19 cellular contexts compared by ENCODE assay signal in the genomic region with DNA sequence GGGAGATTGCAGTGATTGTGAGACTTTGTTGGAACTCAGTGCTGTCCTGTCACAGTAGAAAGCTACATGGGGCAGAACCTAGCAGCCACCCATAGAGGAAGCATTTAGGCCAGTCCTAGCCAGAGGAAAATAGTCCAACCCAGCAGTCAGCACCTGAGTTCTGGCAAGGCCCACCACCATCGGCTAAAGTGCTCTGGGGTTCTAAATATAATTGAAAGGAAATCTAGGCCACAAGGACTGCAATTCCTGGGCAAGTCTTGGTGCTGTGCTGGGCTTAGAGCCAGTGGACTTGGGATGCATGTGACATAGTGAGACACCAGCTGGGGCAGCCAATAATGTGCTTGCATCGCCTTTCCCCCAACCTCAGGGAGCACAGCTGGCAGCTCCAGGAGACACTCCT. TPM values are rescaled to one million over a fixed set of nuclear protein-coding genes. Genes with fewer than 3 reads are reported as not detected.
A peak's percentile ranks its signal among the peaks of the same experiment; 100 is the strongest.
DNase-seq lines count a peak whose midpoint lies in the region; ATAC-seq, FAIRE-seq and TF ChIP-seq lines count a peak whose summit lies in the region.
"Had no signal": no experiment of that assay in that cellular context is flagged by ENCODE, and none has a peak within 500 bp of the region (broad histone marks: within the 10 kb centered on the region; RNA-seq: fewer than 3 reads in every experiment).

No MANE protein-coding gene starts in this region.

- TF ChIP-seq POLR2A in heart left ventricle (IDR thresholded peaks at IDR 0.05) (no peak), GM12891 (IDR thresholded peaks at IDR 0.05; ENCODE audit: low read depth, low read length) (no peak)

- WGBS in heart left ventricle, 4 donors, result 31 to 38% (median 33%) methylated on average over 2 of the region's 2 CpGs

- intact Hi-C loops in heart left ventricle (cut with DNase I) (no loop called here), sciatic nerve (cut with DNase I) (no loop called here)

- FAIRE-seq in GM12891 (lab: Jason Lieb, UNC), result no peak

- H3K4me3 ChIP-seq in heart left ventricle, result no peak overlapping the region
- no peak overlapping the region for H3K4me3 ChIP-seq in coronary artery
- H3K4me3 ChIP-seq: hepatocyte, sigmoid colon had no signal

- ATAC-seq in heart left ventricle (peak; percentile 45 to 77 (median 68)), sciatic nerve (no peak), HG03097 (IDR thresholded peaks at IDR 0.05; ENCODE audit: low FRiP score, unreplicated experiment) (no peak)
- ATAC-seq: T-cell had no signal

- TF ChIP-seq CTCF in heart left ventricle (IDR thresholded peaks at IDR 0.05) (no peak), coronary artery (IDR thresholded peaks at IDR 0.05) (no peak)

- peaks cover 0 to 7% (median 0%) of the 10 kb centered on the region in 12 donors for H3K4me1 ChIP-seq in heart left ventricle
- H3K4me1 ChIP-seq: sigmoid colon had no signal

- in situ Hi-C loops in G401 (cut with HindIII; ENCODE audit: low sequenced_read_pairs), result no loop called here

- H3K27ac ChIP-seq in angular gyrus (ENCODE audit: low read depth, low read length) (peak overlapping the region; percentile 8), heart left ventricle (peak overlapping the region in 1 of 12 donors; percentile 30), coronary artery (no peak overlapping the region)
- H3K27ac ChIP-seq: hepatocyte, sigmoid colon had no signal

- H3K36me3 ChIP-seq in heart left ventricle, result no peaks in the 10 kb centered on the region
- H3K36me3 ChIP-seq: sigmoid colon had no signal

- DNase-seq in G401 (ENCODE audit: low spot score), result peak; percentile 3
- peak in 2 of 5 donors; percentile 26 to 59 for DNase-seq in heart left ventricle
- DNase-seq in pons (ENCODE audit: low spot score), result peak; percentile 39
- no peak for DNase-seq in coronary artery (ENCODE audit: low spot score)
- DNase-seq in GM12891 (ENCODE audit: insufficient read length, low spot score), result no peak
- no peak for DNase-seq in sciatic nerve (ENCODE audit: low spot score)
- DNase-seq: activated CD4-positive, alpha-beta T cell treated with anti-CD3 and anti-CD28 coated beads, Interleukin-2, amount 50 U/mL, for 1 hour; activated naive CD4-positive, alpha-beta T cell treated with anti-CD3 and anti-CD28 coated beads, Interleukin-2, amount 10 ng/mL, durations not matched to agents 7 days and 5 days; COR-L47; Kasumi-1; NCI-H1105 treated with DMSO at 0.1 percent for 48 hours; NCI-H524; SHP77; sigmoid colon; stimulated activated CD4-positive, alpha-beta T cell treated with anti-CD3 and anti-CD28 coated beads, Interleukin-1b, Interleukin-23, amount 100 ng/mL, for 48 hours; T-cell had no signal

- peaks cover 0 to 2% (median 0%) of the 10 kb centered on the region in 12 donors for H3K9me3 ChIP-seq in heart left ventricle
- H3K9me3 ChIP-seq: sigmoid colon had no signal

- no peaks in the 10 kb centered on the region for H3K27me3 ChIP-seq in heart left ventricle
- H3K27me3 ChIP-seq: sigmoid colon had no signal

TF ChIP-seq in GM12891, 5 proteins besides CTCF, POLR2A, EP300 and RAD21:
- TF ChIP-seq POU2F2 (IDR thresholded peaks at IDR 0.05; ENCODE audit: low read depth, low read length) (no peak), PAX5 (IDR thresholded peaks at IDR 0.05; ENCODE audit: insufficient read depth, low read length, severe bottlenecking) (no peak), POLR2AphosphoS5 (IDR thresholded peaks at IDR 0.05; ENCODE audit: low read depth, low read length) (no peak), TAF1 (IDR thresholded peaks at IDR 0.05; ENCODE audit: low read depth, low read length) (no peak), SPI1 (IDR thresholded peaks at IDR 0.05; ENCODE audit: low read depth, low read length) (no peak)

RNA-seq across cellular contexts. Expression of gene ACTR2, which starts 28.9 kb away (rescaled TPM):
- total RNA-seq in G401 (2014; rRNA removed; shearing (Covaris generic)), result 31.9 and 47.2 TPM in 2 replicates
- total RNA-seq in heart left ventricle (100 to 1,000 TPM in 6 of 9 donors, 10 to 100 TPM in 3; 32.6 to 216 (median 117) TPM), sciatic nerve (187 TPM)
- polyA plus RNA-seq in heart left ventricle, result 10 to 100 TPM; 28.2 to 84.2 TPM
- polyA plus RNA-seq in GM12891 (2012; ENCODE audit: low read depth, missing spikeins), result 219 TPM

Comparison
In these comparisons a context has a peak if more than half of its experiments do, and no peak if none do; other contexts are left out.
1. DNase-seq: peak in G401 (single experiment) and pons (single experiment); none in coronary artery (single experiment), GM12891 (single experiment) and sciatic nerve (single experiment).
2. ATAC-seq: peak in heart left ventricle (4 of 4); none in sciatic nerve (single experiment) and HG03097 (single experiment).